17 cellular contexts compared by ENCODE assay signal in genomic region chr3:16332904-16333426, GRCh38.
DNase-seq lines count a peak whose midpoint lies in the region; ATAC-seq and TF ChIP-seq lines count a peak whose summit lies in the region.
"Had no signal": no experiment of that assay in that cellular context is flagged by ENCODE, and none has a peak within 500 bp of the region (broad histone marks: within the 10 kb centered on the region; RNA-seq: fewer than 3 reads in every experiment).

No MANE protein-coding gene starts in this region.

- peaks cover 13% of the 10 kb centered on the region for H3K4me1 ChIP-seq in CD4-positive, alpha-beta memory T cell (ENCODE audit: insufficient read depth, low read length)
- no peaks in the 10 kb centered on the region for H3K4me1 ChIP-seq in endodermal cell (ENCODE audit: control insufficient read depth, insufficient read depth, low read length)
- H3K4me1 ChIP-seq: breast epithelium, HAP-1 had no signal

- H3K9me3 ChIP-seq in CD4-positive, alpha-beta memory T cell (ENCODE audit: control insufficient read depth in 1 of 2, low read length in 2 of 2) = peaks cover 0 to 5% of the 10 kb centered on the region in 2 donors
- H3K9me3 ChIP-seq in endodermal cell (ENCODE audit: control insufficient read depth, low read length) = peaks cover 24% of the 10 kb centered on the region

- H3K4me3 Mint-ChIP-seq in CD4-positive, alpha-beta memory T cell = peak overlapping the region in 1 of 8 donors; percentile 7
- no peak overlapping the region for H3K4me3 Mint-ChIP-seq in endodermal cell
- peak overlapping the region in 4 of 10 donors; percentile 1 to 30 (median 8) for H3K4me3 Mint-ChIP-seq in naive thymus-derived CD8-positive, alpha-beta T cell

- CTCF ChIA-PET in CD4-positive, alpha-beta memory T cell (lab: Charles Lee; ENCODE audit: partially characterized antibody) = interaction anchor here (0.9 to 2.0 kb wide), 3 partner anchors 14 to 217 kb away, joined by 3 to 12 read pairs (median 4); no protein-coding TSS in a partner anchor

- WGBS in endodermal cell (ENCODE audit: insufficient coverage in 1 of 2, insufficient read length in 1 of 2), 2 experiments = 90% methylated on average over 1 of the region's 1 CpG; no CpG with 5 or more reads in 1 of the 2 experiments

- TF ChIP-seq CTCF in endodermal cell (conservative IDR thresholded peaks at IDR 0.05) = no peak

- intact Hi-C loops in CD4-positive, alpha-beta memory T cell (cut with micrococcal nuclease) = loop anchor here (5.0 kb wide), 1 partner anchor 34 kb away; no protein-coding TSS in a partner anchor

- H3K27ac Mint-ChIP-seq in CD4-positive, alpha-beta memory T cell = peak overlapping the region in 5 of 7 donors; percentile 4 to 90 (median 65)
- H3K27ac Mint-ChIP-seq in endodermal cell = no peak overlapping the region
- H3K27ac Mint-ChIP-seq in naive thymus-derived CD8-positive, alpha-beta T cell = peak overlapping the region; percentile 48 to 92 (median 76)

- H3K36me3 ChIP-seq in CD4-positive, alpha-beta memory T cell (ENCODE audit: insufficient read depth, low read length) = peaks cover 33% of the 10 kb centered on the region
- H3K36me3 ChIP-seq in endodermal cell (ENCODE audit: control insufficient read depth, insufficient read depth, low read length) = no peaks in the 10 kb centered on the region
- H3K36me3 ChIP-seq: breast epithelium had no signal

- H3K27me3 Mint-ChIP-seq in CD4-positive, alpha-beta memory T cell = no peaks in the 10 kb centered on the region
- no peaks in the 10 kb centered on the region for H3K27me3 Mint-ChIP-seq in endodermal cell (ENCODE audit: insufficient read depth)
- no peaks in the 10 kb centered on the region for H3K27me3 Mint-ChIP-seq in naive thymus-derived CD8-positive, alpha-beta T cell

- peaks cover 21 to 49% (median 28%) of the 10 kb centered on the region in 4 donors for H3K4me1 Mint-ChIP-seq in CD4-positive, alpha-beta memory T cell
- H3K4me1 Mint-ChIP-seq in endodermal cell = no peaks in the 10 kb centered on the region
- peaks cover 23 to 53% (median 43%) of the 10 kb centered on the region in 4 donors for H3K4me1 Mint-ChIP-seq in naive thymus-derived CD8-positive, alpha-beta T cell

- peaks cover 0 to 16% (median 10%) of the 10 kb centered on the region in 8 donors for H3K9me3 Mint-ChIP-seq in CD4-positive, alpha-beta memory T cell
- H3K9me3 Mint-ChIP-seq in endodermal cell = peaks cover 25% of the 10 kb centered on the region
- H3K9me3 Mint-ChIP-seq in naive thymus-derived CD8-positive, alpha-beta T cell = peaks cover 4 to 34% (median 21%) of the 10 kb centered on the region in 9 donors

- no peak overlapping the region for H3K4me3 ChIP-seq in CD4-positive, alpha-beta memory T cell (ENCODE audit: low read length in 2 of 2)
- no peak overlapping the region for H3K4me3 ChIP-seq in endodermal cell (ENCODE audit: low read length)
- H3K4me3 ChIP-seq: breast epithelium, GM12878, HAP-1, tibial artery had no signal

- no peak for ATAC-seq in naive thymus-derived CD8-positive, alpha-beta T cell
- ATAC-seq in GM21381 (IDR thresholded peaks at IDR 0.05; ENCODE audit: unreplicated experiment) = no peak
- ATAC-seq: GM12878, sciatic nerve had no signal

- DNase-seq in CD4-positive, alpha-beta memory T cell = no peak
- peak; percentile 72 for DNase-seq in LHCN-M2 (ENCODE audit: low read depth)
- DNase-seq in endodermal cell = no peak
- no peak for DNase-seq in naive thymus-derived CD8-positive, alpha-beta T cell
- no peak for DNase-seq in NCI-H1436 treated with DMSO at 0.1 percent for 48 hours (lab: John Stamatoyannopoulos, UW)
- DNase-seq in effector CD8-positive, alpha-beta T cell (lab: John Stamatoyannopoulos, UW) = no peak
- DNase-seq in SKM-1 (lab: John Stamatoyannopoulos, UW; ENCODE audit: unreplicated experiment) = no peak
- DNase-seq: activated CD8-positive, alpha-beta memory T cell treated with anti-CD3 and anti-CD28 coated beads, Interleukin-2, amount 50 U/mL, for 48 hours; NCI-H146; NCI-H524 treated with DMSO at 0.1 percent for 48 hours; tibial artery had no signal

- no peaks in the 10 kb centered on the region for H3K27me3 ChIP-seq in CD4-positive, alpha-beta memory T cell (ENCODE audit: insufficient read depth, low read length)
- H3K27me3 ChIP-seq in endodermal cell (ENCODE audit: control insufficient read depth, insufficient read depth, low read length, poor library complexity, severe bottlenecking) = no peaks in the 10 kb centered on the region
- H3K27me3 ChIP-seq: breast epithelium, tibial artery had no signal

- POLR2A ChIA-PET in CD4-positive, alpha-beta memory T cell (lab: Charles Lee; ENCODE audit: partially characterized antibody) = interaction anchor here (0.6 to 1.3 kb wide), 6 partner anchors 10 to 179 kb away, joined by 3 to 4 read pairs (median 3); no protein-coding TSS in a partner anchor
- POLR2A ChIA-PET in naive thymus-derived CD8-positive, alpha-beta T cell (lab: Charles Lee) = interaction anchor here (1.3 kb wide), 1 partner anchor 19 kb away, joined by 3 read pairs; no protein-coding TSS in a partner anchor

- H3K27ac ChIP-seq in CD4-positive, alpha-beta memory T cell (ENCODE audit: low read depth, low read length) = no peak overlapping the region
- peak overlapping the region; percentile 15 for H3K27ac ChIP-seq in endodermal cell (ENCODE audit: low read depth, low read length)
- H3K27ac ChIP-seq: breast epithelium, epithelial cell of prostate, tibial artery had no signal

- peaks cover 66 to 82% of the 10 kb centered on the region in 2 donors for H3K36me3 Mint-ChIP-seq in CD4-positive, alpha-beta memory T cell
- H3K36me3 Mint-ChIP-seq in endodermal cell (ENCODE audit: low read depth) = peaks cover 67% of the 10 kb centered on the region
- peaks cover 33 to 86% (median 63%) of the 10 kb centered on the region in 3 donors for H3K36me3 Mint-ChIP-seq in naive thymus-derived CD8-positive, alpha-beta T cell

- H3K9ac ChIP-seq in endodermal cell (ENCODE audit: extremely low read depth, low read length, poor library complexity, severe bottlenecking) = no peak overlapping the region
